In genomic region chr16:9647981-9648701, GRCh38 we compare ENCODE assay signal across 8 cellular contexts.
DNase-seq lines count a peak whose midpoint lies in the region; ATAC-seq and TF ChIP-seq lines count a peak whose summit lies in the region.

No MANE protein-coding gene starts in this region.

- no peaks in the 10 kb centered on the region for H3K79me2 ChIP-seq in fibroblast of lung (ENCODE audit: control insufficient read depth, insufficient read depth, low read length)

- no peaks in the 10 kb centered on the region for H3K4me1 Mint-ChIP-seq in activated CD4-positive, alpha-beta T cell treated with anti-CD3 and anti-CD28 coated beads for 36 hours

- no peak overlapping the region for H3K9ac ChIP-seq in fibroblast of lung (ENCODE audit: insufficient read depth, low read length)

- no peaks in the 10 kb centered on the region for H4K20me1 ChIP-seq in fibroblast of lung (ENCODE audit: control insufficient read depth, extremely low read depth, insufficient read depth, low read length)

- DNase-seq in NCI-H146 (lab: John Stamatoyannopoulos, UW), result peak; percentile 5
- DNase-seq in NCI-H146 treated with DMSO at 0.1 percent for 48 hours (lab: John Stamatoyannopoulos, UW; ENCODE audit: unreplicated experiment), result no peak
- peak; percentile 32 for DNase-seq in NCI-H748 treated with DMSO at 0.1 percent for 48 hours (lab: John Stamatoyannopoulos, UW)
- DNase-seq in fibroblast of lung (ENCODE audit: low read depth in 2 of 2), result peak in 1 of 2 donors; percentile 14
- DNase-seq in pons (ENCODE audit: low spot score), result peak; percentile 58
- DNase-seq in activated CD4-positive, alpha-beta T cell treated with anti-CD3 and anti-CD28 coated beads for 36 hours, result no peak

- H3K36me3 Mint-ChIP-seq in activated CD4-positive, alpha-beta T cell treated with anti-CD3 and anti-CD28 coated beads for 36 hours (ENCODE audit: low read depth), result no peaks in the 10 kb centered on the region

- peaks cover 5% of the 10 kb centered on the region for H3K27me3 Mint-ChIP-seq in activated CD4-positive, alpha-beta T cell treated with anti-CD3 and anti-CD28 coated beads for 36 hours

- H3K9me3 Mint-ChIP-seq in activated CD4-positive, alpha-beta T cell treated with anti-CD3 and anti-CD28 coated beads for 36 hours (ENCODE audit: low read depth), result no peaks in the 10 kb centered on the region

- peak; percentile 28 to 66 for TF ChIP-seq CTCF in fibroblast of lung (conservative IDR thresholded peaks at IDR 0.05 in 1 of 2, IDR thresholded peaks at IDR 0.05 in 1 of 2; ENCODE audit: low read depth in 1 of 2, low read length in 2 of 2)

- H3K4me1 ChIP-seq in fibroblast of lung (ENCODE audit: control insufficient read depth, extremely low read depth, insufficient read depth, low read length), result no peaks in the 10 kb centered on the region

- intact Hi-C loops in activated CD4-positive, alpha-beta T cell treated with anti-CD3 and anti-CD28 coated beads for 36 hours (cut with DNase I, micrococcal nuclease), result no loop called here

- H3K27me3 ChIP-seq in fibroblast of lung (ENCODE audit: control insufficient read depth, insufficient read depth, low read length), result no peaks in the 10 kb centered on the region

- H3K4me2 ChIP-seq in fibroblast of lung (ENCODE audit: extremely low read depth, insufficient read depth, low read length), result no peak overlapping the region

- no peak overlapping the region for H3K27ac ChIP-seq in fibroblast of lung (ENCODE audit: insufficient read depth, low read length)

- H3K36me3 ChIP-seq in fibroblast of lung (ENCODE audit: control insufficient read depth, insufficient read depth, low read length), result no peaks in the 10 kb centered on the region

- H3K9me3 ChIP-seq in fibroblast of lung (ENCODE audit: control insufficient read depth, insufficient read depth, low read depth, low read length), result no peaks in the 10 kb centered on the region

- no peak for ATAC-seq in activated CD4-positive, alpha-beta T cell treated with anti-CD3 and anti-CD28 coated beads for 36 hours
- ATAC-seq in HG03159 (IDR thresholded peaks at IDR 0.05; ENCODE audit: unreplicated experiment), result no peak
- ATAC-seq in HG03571 (IDR thresholded peaks at IDR 0.05; ENCODE audit: unreplicated experiment), result no peak

- H2AFZ ChIP-seq in fibroblast of lung (ENCODE audit: low read length), result no peak overlapping the region

- no peak overlapping the region for H3K27ac Mint-ChIP-seq in activated CD4-positive, alpha-beta T cell treated with anti-CD3 and anti-CD28 coated beads for 36 hours

- CTCF ChIA-PET in activated CD4-positive, alpha-beta T cell treated with anti-CD3 and anti-CD28 coated beads for 36 hours (lab: Charles Lee), result interaction anchor here (0.7 to 1.1 kb wide), 2 partner anchors 20 to 94 kb away, joined by 3 read pairs; no protein-coding TSS in a partner anchor

- no peak overlapping the region for H3K4me3 ChIP-seq in fibroblast of lung (replicated peaks in 1 of 4; ENCODE audit: control extremely low read depth in 1 of 4, insufficient read depth in 1 of 4, low read depth in 3 of 4, low read length in 4 of 4)

- POLR2A ChIA-PET in activated CD4-positive, alpha-beta T cell treated with anti-CD3 and anti-CD28 coated beads for 36 hours (lab: Charles Lee), result no interaction called here

- H3K4me3 Mint-ChIP-seq in activated CD4-positive, alpha-beta T cell treated with anti-CD3 and anti-CD28 coated beads for 36 hours, result no peak overlapping the region

Comparison
In these comparisons a context has a peak if more than half of its experiments do, and no peak if none do; other contexts are left out.
1. DNase-seq: peak in NCI-H146 (single experiment), NCI-H748 treated with DMSO at 0.1 percent for 48 hours (single experiment) and pons (single experiment); none in NCI-H146 treated with DMSO at 0.1 percent for 48 hours (single experiment) and activated CD4-positive, alpha-beta T cell treated with anti-CD3 and anti-CD28 coated beads for 36 hours (single experiment).